In genomic region chr14:52241102-52241793, GRCh38 we compare ENCODE assay signal across 13 cellular contexts. TPM values are rescaled to one million over a fixed set of nuclear protein-coding genes. Genes with fewer than 3 reads are reported as not detected.
A peak's percentile ranks its signal among the peaks of the same experiment; 100 is the strongest.
DNase-seq lines count a peak whose midpoint lies in the region; ATAC-seq and TF ChIP-seq lines count a peak whose summit lies in the region.
"Had no signal": no experiment of that assay in that cellular context is flagged by ENCODE, and none has a peak within 500 bp of the region (broad histone marks: within the 10 kb centered on the region; RNA-seq: fewer than 3 reads in every experiment).

No MANE protein-coding gene starts in this region.

- CTCF ChIA-PET in HEK293T (lab: Yijun Ruan, JAX): no interaction called here

- H3K9me3 ChIP-seq in RWPE2 (ENCODE audit: severe bottlenecking) (no peaks in the 10 kb centered on the region), skeletal muscle satellite cell (replicated peaks; ENCODE audit: low read length) (no peaks in the 10 kb centered on the region)

- peak overlapping the region; percentile 1 for H3K27ac ChIP-seq in RWPE2 (ENCODE audit: poor library complexity, severe bottlenecking)

- H3K27me3 ChIP-seq in RWPE2 (ENCODE audit: insufficient read depth, poor library complexity, severe bottlenecking) (no peaks in the 10 kb centered on the region), skeletal muscle satellite cell (ENCODE audit: control insufficient read depth, insufficient read depth, low read length) (no peaks in the 10 kb centered on the region)

- H3K9ac ChIP-seq in skeletal muscle satellite cell (ENCODE audit: low read depth, low read length): peak overlapping the region; percentile 66

- H3K4me1 ChIP-seq in RWPE2 (ENCODE audit: insufficient read depth, poor library complexity, severe bottlenecking) (peaks cover 14% of the 10 kb centered on the region), skeletal muscle satellite cell (ENCODE audit: control insufficient read depth, insufficient read depth, low read length) (peaks cover 35% of the 10 kb centered on the region)

- H3K4me2 ChIP-seq in skeletal muscle satellite cell (ENCODE audit: low read length): peak overlapping the region; percentile 79

- no peaks in the 10 kb centered on the region for H3K36me3 ChIP-seq in RWPE2 (ENCODE audit: low read depth)
- H3K36me3 ChIP-seq in skeletal muscle satellite cell (ENCODE audit: insufficient read depth, low read length): no peaks in the 10 kb centered on the region

- POLR2A ChIA-PET in HEK293T (lab: Yijun Ruan, JAX): no interaction called here

- H3K4me3 ChIP-seq in RWPE2 (ENCODE audit: severe bottlenecking) (no peak overlapping the region), epithelial cell of esophagus (ENCODE audit: low read length) (no peak overlapping the region), skeletal muscle satellite cell (ENCODE audit: low read length) (peak overlapping the region; percentile 54)

- ATAC-seq in RWPE2 (ENCODE audit: low read depth): peak; percentile 88
- ATAC-seq: right cardiac atrium, WTC11 had no signal

- TF ChIP-seq CTCF in RWPE2 (IDR thresholded peaks at IDR 0.05; ENCODE audit: poor library complexity, severe bottlenecking): no peak
- TF ChIP-seq CTCF in epithelial cell of esophagus (IDR thresholded peaks at IDR 0.05; ENCODE audit: insufficient read depth, low read depth, low read length, missing control alignments): no peak

- DNase-seq in GM04504 (ENCODE audit: low read depth) (peak; percentile 40), RWPE2 (ENCODE audit: low spot score) (no peak), epithelial cell of esophagus (ENCODE audit: low read depth) (peak; percentile 35), NCI-H524 treated with DMSO at 0.1 percent for 48 hours (lab: John Stamatoyannopoulos, UW) (no peak), HUDEP-2 (lab: John Stamatoyannopoulos, UW; ENCODE audit: unreplicated experiment in 76 of 76) (no peak), HEK293T (ENCODE audit: extremely low spot score) (no peak)
- DNase-seq: erythroblast, GOT3, NCI-H146, NCI-H748 treated with DMSO at 0.1 percent for 48 hours, right cardiac atrium had no signal

TF ChIP-seq in HEK293T, 16 proteins besides CTCF, POLR2A, EP300 and RAD21:
- no peak for TF ChIP-seq HDGF (IDR thresholded peaks at IDR 0.05; ENCODE audit: borderline replicate concordance)
- TF ChIP-seq FOXA1 (IDR thresholded peaks at IDR 0.05): no peak

RNA-seq across cellular contexts. Expression of gene PTGDR, which starts 26.2 kb away (rescaled TPM):
- total RNA-seq in skeletal muscle satellite cell (2012; rRNA removed): 1.3 and 1.8 TPM in 2 replicates

Comparison
In these comparisons a context has a peak if more than half of its experiments do, and no peak if none do; other contexts are left out.
1. DNase-seq: peak in GM04504 (single experiment) and epithelial cell of esophagus (single experiment); none in RWPE2 (single experiment), NCI-H524 treated with DMSO at 0.1 percent for 48 hours (single experiment), HUDEP-2 (0 of 76) and HEK293T (single experiment).